8 cellular contexts compared by ENCODE assay signal in genomic region chr9:127004946-127005769, GRCh38.
A peak's percentile ranks its signal among the peaks of the same experiment; 100 is the strongest.
DNase-seq lines count a peak whose midpoint lies in the region; ATAC-seq and TF ChIP-seq lines count a peak whose summit lies in the region.

No MANE protein-coding gene starts in this region.

- H3K9me2 ChIP-seq in PC-9 (ENCODE audit: insufficient read depth) (no peaks in the 10 kb centered on the region), neural cell (ENCODE audit: insufficient read depth, low read length) (no peaks in the 10 kb centered on the region)

- H3K27ac ChIP-seq in PC-9 (no peak overlapping the region), neural cell (ENCODE audit: low read length) (no peak overlapping the region), suprapubic skin (no peak overlapping the region)

- no peaks in the 10 kb centered on the region for H4K20me1 ChIP-seq in PC-9 (ENCODE audit: insufficient read depth)
- no peaks in the 10 kb centered on the region for H4K20me1 ChIP-seq in neural cell (ENCODE audit: insufficient read depth)

- H3K4me1 ChIP-seq in PC-9 (replicated peaks; ENCODE audit: insufficient read depth) (peaks cover 16% of the 10 kb centered on the region), suprapubic skin (peaks cover 4% of the 10 kb centered on the region)

- no TSS peak for BruUV-seq in PC-9 (replicated peaks; lab: Mats Ljungman, UMichigan)

- TF ChIP-seq CTCF in PC-9 (conservative IDR thresholded peaks at IDR 0.05) = no peak
- no peak for TF ChIP-seq CTCF in neural cell (IDR thresholded peaks at IDR 0.05; ENCODE audit: poor library complexity, severe bottlenecking)
- no peak for TF ChIP-seq CTCF in suprapubic skin (IDR thresholded peaks at IDR 0.05)
- TF ChIP-seq CTCF in osteocyte (IDR thresholded peaks at IDR 0.05) = no peak

- DNase-seq in PC-9 (peak; percentile 41 to 80), DMS114 treated with DMSO at 0.1 percent for 48 hours (lab: John Stamatoyannopoulos, UW; ENCODE audit: unreplicated experiment) (no peak), suprapubic skin (ENCODE audit: low spot score in 2 of 2) (no peak), osteocyte (ENCODE audit: extremely low spot score, unreplicated experiment) (no peak)

- no peak overlapping the region for H2AFZ ChIP-seq in PC-9
- H2AFZ ChIP-seq in neural cell (ENCODE audit: low read depth, low read length) = no peak overlapping the region

- H3K4me1 Mint-ChIP-seq in activated naive CD4-positive, alpha-beta T cell treated with anti-CD3 and anti-CD28 coated beads, Interleukin-2, amount 50 U/mL, for 24 hours = peaks cover 18% of the 10 kb centered on the region
- H3K4me1 Mint-ChIP-seq in osteocyte (ENCODE audit: unreplicated experiment) = no peaks in the 10 kb centered on the region

- H3K27me3 Mint-ChIP-seq in activated naive CD4-positive, alpha-beta T cell treated with anti-CD3 and anti-CD28 coated beads, Interleukin-2, amount 50 U/mL, for 24 hours = peaks cover 11% of the 10 kb centered on the region
- peaks cover 4% of the 10 kb centered on the region for H3K27me3 Mint-ChIP-seq in osteocyte (ENCODE audit: unreplicated experiment)

- no peak overlapping the region for H3K27ac Mint-ChIP-seq in activated naive CD4-positive, alpha-beta T cell treated with anti-CD3 and anti-CD28 coated beads, Interleukin-2, amount 50 U/mL, for 24 hours
- H3K27ac Mint-ChIP-seq in osteocyte (ENCODE audit: unreplicated experiment) = no peak overlapping the region

- H3K9me3 ChIP-seq in PC-9 (ENCODE audit: insufficient read depth, low read depth) = no peaks in the 10 kb centered on the region
- no peaks in the 10 kb centered on the region for H3K9me3 ChIP-seq in neural cell (ENCODE audit: low read length)
- no peaks in the 10 kb centered on the region for H3K9me3 ChIP-seq in suprapubic skin

- H3F3A ChIP-seq in PC-9 (ENCODE audit: insufficient read depth, low read depth) (peaks cover 14% of the 10 kb centered on the region), neural cell (ENCODE audit: insufficient read depth, low read length, poor library complexity, severe bottlenecking) (no peaks in the 10 kb centered on the region)

- CTCF ChIA-PET in PC-9 (lab: Charles Lee) = interaction anchor here (0.7 to 1.1 kb wide), 2 partner anchors 19 to 199 kb away, joined by 3 read pairs; no protein-coding TSS in a partner anchor

- no peak overlapping the region for H3K4me3 ChIP-seq in PC-9
- H3K4me3 ChIP-seq in neural cell (ENCODE audit: low read length) = no peak overlapping the region
- no peak overlapping the region for H3K4me3 ChIP-seq in suprapubic skin

- no peak overlapping the region for H3K9ac ChIP-seq in neural cell (ENCODE audit: low read length)

- no peak for TF ChIP-seq RAD21 in neural cell (conservative IDR thresholded peaks at IDR 0.05)

- 69% methylated on average over 3 of the region's 3 CpGs for WGBS in suprapubic skin

- intact Hi-C loops in PC-9 (cut with micrococcal nuclease; ENCODE audit: unreplicated experiment) = no loop called here

- H3K36me3 Mint-ChIP-seq in activated naive CD4-positive, alpha-beta T cell treated with anti-CD3 and anti-CD28 coated beads, Interleukin-2, amount 50 U/mL, for 24 hours = peaks cover 2% of the 10 kb centered on the region
- H3K36me3 Mint-ChIP-seq in osteocyte (ENCODE audit: unreplicated experiment) = peaks cover 2% of the 10 kb centered on the region

- H3K36me3 ChIP-seq in PC-9 (ENCODE audit: low read depth) (no peaks in the 10 kb centered on the region), neural cell (ENCODE audit: insufficient read depth, low read length) (no peaks in the 10 kb centered on the region), suprapubic skin (no peaks in the 10 kb centered on the region)

- POLR2A ChIA-PET in PC-9 (lab: Charles Lee; ENCODE audit: unreplicated experiment) = interaction anchor here (0.6 to 0.7 kb wide), 3 partner anchors 71 to 392 kb away, joined by 4 to 6 read pairs (median 4); partner anchors contain the start of gene SLC2A8

- H3K4me2 ChIP-seq in PC-9 = 0 out of 2 replicates have a peak overlapping the region, but pooled peaks have one; percentile 4
- H3K4me2 ChIP-seq in neural cell (ENCODE audit: low read length) = no peak overlapping the region

- H3K4me3 Mint-ChIP-seq in activated naive CD4-positive, alpha-beta T cell treated with anti-CD3 and anti-CD28 coated beads, Interleukin-2, amount 50 U/mL, for 24 hours = peak overlapping the region; percentile 40
- H3K4me3 Mint-ChIP-seq in osteocyte (ENCODE audit: unreplicated experiment) = no peak overlapping the region

- H3K79me2 ChIP-seq in PC-9 (ENCODE audit: low read depth) (no peaks in the 10 kb centered on the region), neural cell (replicated peaks; ENCODE audit: insufficient read depth, low read length) (no peaks in the 10 kb centered on the region)

- H3K27me3 ChIP-seq in PC-9 (ENCODE audit: insufficient read depth, low read depth) = no peaks in the 10 kb centered on the region
- no peaks in the 10 kb centered on the region for H3K27me3 ChIP-seq in neural cell (ENCODE audit: insufficient read depth, low read depth, low read length)
- H3K27me3 ChIP-seq in suprapubic skin = no peaks in the 10 kb centered on the region

- TF ChIP-seq EP300 in neural cell (conservative IDR thresholded peaks at IDR 0.05; ENCODE audit: poor library complexity, severe bottlenecking) (peak; percentile 87), suprapubic skin (IDR thresholded peaks at IDR 0.05) (no peak)

- peak; percentile 89 for ATAC-seq in GM18499 (IDR thresholded peaks at IDR 0.05; ENCODE audit: insufficient read depth, unreplicated experiment)
- ATAC-seq in HG02623 (IDR thresholded peaks at IDR 0.05; ENCODE audit: unreplicated experiment) = peak; percentile 87

- H3K9me3 Mint-ChIP-seq in activated naive CD4-positive, alpha-beta T cell treated with anti-CD3 and anti-CD28 coated beads, Interleukin-2, amount 50 U/mL, for 24 hours = no peaks in the 10 kb centered on the region
- no peaks in the 10 kb centered on the region for H3K9me3 Mint-ChIP-seq in osteocyte (ENCODE audit: unreplicated experiment)

- no peak for TF ChIP-seq POLR2A in suprapubic skin (IDR thresholded peaks at IDR 0.05)

TF ChIP-seq in neural cell, 6 proteins besides CTCF, POLR2A, EP300 and RAD21:
- no peak for TF ChIP-seq MXI1 (conservative IDR thresholded peaks at IDR 0.05; ENCODE audit: poor library complexity, severe bottlenecking)
- TF ChIP-seq POLR2AphosphoS5 (IDR thresholded peaks at IDR 0.05) = peak; percentile 41

Comparison
In these comparisons a context has a peak if more than half of its experiments do, and no peak if none do; other contexts are left out.
1. DNase-seq: peak in PC-9 (2 of 2); none in DMS114 treated with DMSO at 0.1 percent for 48 hours (single experiment), suprapubic skin (0 of 2) and osteocyte (single experiment).